Comparison of ENCODE assay signal across 1 cellular context in genomic region chr20:31862506-31862905, GRCh38.
TF ChIP-seq lines count a peak whose summit lies in the region.

No MANE protein-coding gene starts in this region.

TF ChIP-seq in WTC11, 78 proteins besides CTCF, POLR2A, EP300 and RAD21 (continued from another document):
- TF ChIP-seq HMGXB4 (CRISPR knock-in tag; IDR thresholded peaks at IDR 0.05): no peak
- no peak for TF ChIP-seq CREB1 (CRISPR knock-in tag; IDR thresholded peaks at IDR 0.05)
- no peak for TF ChIP-seq E2F4 (CRISPR knock-in tag; IDR thresholded peaks at IDR 0.05; ENCODE audit: borderline replicate concordance, low read depth)
- TF ChIP-seq ZBTB43 (CRISPR knock-in tag; IDR thresholded peaks at IDR 0.05): no peak
TF ChIP-seq in WTC11: peak in this region for 0.
